In the genomic region with DNA sequence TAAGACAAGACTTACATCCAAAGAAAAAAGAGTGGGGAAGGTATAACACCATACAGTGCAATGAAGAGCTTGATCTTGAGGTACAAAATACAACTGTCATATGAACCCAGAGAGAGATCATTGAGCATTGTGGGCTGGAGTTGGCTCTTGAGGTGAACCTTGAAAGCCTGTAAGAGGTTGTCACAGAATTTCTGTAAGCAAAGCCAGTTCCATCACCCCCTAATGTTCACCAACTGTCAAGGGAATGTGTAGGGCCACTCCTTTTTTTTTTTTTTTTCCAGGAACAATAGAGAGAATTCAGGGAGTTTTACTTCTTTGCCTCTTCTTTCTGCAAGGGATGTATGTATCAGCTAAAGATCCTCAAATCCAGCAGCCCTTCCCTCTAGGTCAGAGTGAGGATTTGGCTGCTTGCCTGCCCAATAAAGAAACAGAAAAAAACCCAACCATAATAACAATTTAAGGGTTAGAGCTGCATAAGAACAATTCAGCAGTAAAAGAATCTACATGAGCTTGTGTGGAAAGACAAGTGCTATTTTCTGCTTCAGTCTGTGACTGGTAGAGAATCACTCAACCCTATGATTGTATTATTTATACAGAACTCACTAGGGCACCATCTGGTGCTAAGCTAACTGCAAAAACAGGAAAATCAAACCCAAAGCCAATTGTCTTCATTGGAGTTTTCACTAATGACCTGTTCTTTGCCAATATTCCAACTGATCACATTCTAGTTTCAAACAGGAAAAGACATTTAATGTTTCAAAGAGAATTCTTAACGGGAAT, we compare ENCODE assay signal across 16 cellular contexts.
"Had no signal": no experiment of that assay in that cellular context is flagged by ENCODE, and none has a peak within 500 bp of the region (broad histone marks: within the 10 kb centered on the region; RNA-seq: fewer than 3 reads in every experiment).

No MANE protein-coding gene starts in this region.

- DNase-seq: effector CD4-positive, alpha-beta T cell; endodermal cell; foreskin melanocyte; head of caudate nucleus; left colon; left ventricle myocardium superior; mesenchymal stem cell; midbrain; nucleus accumbens; pancreas; stimulated activated CD4-positive, alpha-beta T cell treated with anti-CD3 and anti-CD28 coated beads, Interleukin-2, amount 100 ng/mL, for 24 hours; stimulated activated CD4-positive, alpha-beta T cell treated with anti-CD3 and anti-CD28 coated beads, Interleukin-4, amount 100 ng/mL, for 4 hours; stimulated activated naive B cell treated with anti-CD40 and anti-IgM and Interleukin-4, amounts not matched to agents 10 μg/mL and 1 μg/mL and 100 μg/mL, for 72 hours; stimulated activated naive CD8-positive, alpha-beta T cell treated with anti-CD3 and anti-CD28 coated beads, Interleukin-15, amount 100 ng/mL, for 72 hours; testis; upper lobe of right lung had no signal
